Comparison of ENCODE assay signal across 8 cellular contexts in genomic region chr9:95505072-95505471, GRCh38. TPM values are rescaled to one million over a fixed set of nuclear protein-coding genes. Genes with fewer than 3 reads are reported as not detected.
DNase-seq lines count a peak whose midpoint lies in the region; ATAC-seq and TF ChIP-seq lines count a peak whose summit lies in the region.

No MANE protein-coding gene starts in this region.

- H3K27ac ChIP-seq in HUES6 (ENCODE audit: low read depth, low read length) (peak overlapping the region; percentile 50; the same call in 1 of the 2 replicates), mammary epithelial cell (ENCODE audit: insufficient read depth, low read depth, low read length) (no peak overlapping the region)

- CTCF ChIA-PET in mammary epithelial cell (lab: Charles Lee; ENCODE audit: low non-redundant PET), result no interaction called here

- no peaks in the 10 kb centered on the region for H4K20me1 ChIP-seq in mammary epithelial cell (ENCODE audit: insufficient read depth, low read length)

- intact Hi-C loops in mammary epithelial cell (cut with micrococcal nuclease), result loop anchor here (5.0 to 10.0 kb wide), 3 partner anchors 372 to 912 kb away; partner anchors contain the start of genes ERCC6L2 and ZNF367
- intact Hi-C loops in natural killer cell (cut with micrococcal nuclease), result loop anchor here (5.0 to 10.0 kb wide), 3 partner anchors 43 to 910 kb away; partner anchors contain the start of genes ERCC6L2 and ZNF367

- in situ Hi-C loops in mammary epithelial cell (cut with MboI; ENCODE audit: low sequenced_read_pairs in 2 of 2), result loop anchor here in 1 of 2 donors (25.0 kb wide), 2 partner anchors 193 to 382 kb away; partner anchors contain the start of genes ERCC6L2 and FANCC

- H3K36me3 ChIP-seq in HUES6 (ENCODE audit: control insufficient read depth, insufficient read depth, low read length) (peaks cover 21% of the 10 kb centered on the region; the same call in 1 of the 2 replicates), mammary epithelial cell (ENCODE audit: insufficient read depth, low read length) (no peaks in the 10 kb centered on the region)

- 51% methylated on average over 4 of the region's 4 CpGs for WGBS in mammary epithelial cell (ENCODE audit: low coverage, missing lambda C conversion rate)

- H3K9me3 ChIP-seq in HUES6 (ENCODE audit: control insufficient read depth, insufficient read depth, low read depth, low read length) (no peaks in the 10 kb centered on the region), mammary epithelial cell (replicated peaks; ENCODE audit: insufficient read depth, low read length) (no peaks in the 10 kb centered on the region)

- H3K27ac Mint-ChIP-seq in natural killer cell, result peak overlapping the region; percentile 56 to 88

- DNase-seq in AG10803 (ENCODE audit: low read depth) (no peak), mammary epithelial cell (no peak), natural killer cell (no peak), SIG-M5 (lab: John Stamatoyannopoulos, UW) (no peak), NCI-H1436 treated with DMSO at 0.1 percent for 48 hours (lab: John Stamatoyannopoulos, UW) (no peak), NCI-H1092 (lab: John Stamatoyannopoulos, UW) (no peak)
- DNase-seq in stimulated activated CD8-positive, alpha-beta memory T cell treated with anti-CD3 and anti-CD28 coated beads, Interleukin-4, amount 100 ng/mL, for 48 hours, result no peak

- peaks cover 3% of the 10 kb centered on the region for H3K79me2 ChIP-seq in mammary epithelial cell (ENCODE audit: insufficient read depth, low read length)

- H3K4me3 ChIP-seq in AG10803 (ENCODE audit: low read length) (peak overlapping the region; percentile 81), HUES6 (ENCODE audit: low read depth, low read length) (peak overlapping the region; percentile 97), mammary epithelial cell (replicated peaks in 1 of 3; ENCODE audit: insufficient read depth in 1 of 3, low read depth in 2 of 3, low read length in 3 of 3) (peak overlapping the region in 2 of 3 experiments; percentile 39 to 83)

- H3K9me3 Mint-ChIP-seq in natural killer cell, result no peaks in the 10 kb centered on the region

- H2AFZ ChIP-seq in mammary epithelial cell (ENCODE audit: low read depth, low read length), result no peak overlapping the region

- TF ChIP-seq CTCF in AG10803 (conservative IDR thresholded peaks at IDR 0.05; ENCODE audit: low read length) (no peak), mammary epithelial cell (conservative IDR thresholded peaks at IDR 0.05 in 1 of 2, IDR thresholded peaks at IDR 0.05 in 1 of 2; ENCODE audit: extremely low read depth in 1 of 2, insufficient read depth in 1 of 2, low read depth in 1 of 2, low read length in 2 of 2) (no peak), natural killer cell (IDR thresholded peaks at IDR 0.05) (no peak)

- H3K27me3 ChIP-seq in HUES6 (ENCODE audit: control insufficient read depth, insufficient read depth, low read length) (no peaks in the 10 kb centered on the region), mammary epithelial cell (ENCODE audit: insufficient read depth, low read length) (no peaks in the 10 kb centered on the region)

- peaks cover 15% of the 10 kb centered on the region for H3K4me1 ChIP-seq in HUES6 (ENCODE audit: control insufficient read depth, insufficient read depth, low read length)
- H3K4me1 ChIP-seq in mammary epithelial cell (ENCODE audit: insufficient read depth, low read length), result peaks cover 16% of the 10 kb centered on the region

- peak overlapping the region; percentile 88 for H3K4me3 Mint-ChIP-seq in natural killer cell

- no peaks in the 10 kb centered on the region for H3K36me3 Mint-ChIP-seq in natural killer cell

- no peak for ATAC-seq in natural killer cell

- no TSS peak for BruUV-seq in mammary epithelial cell (replicated peaks; lab: Mats Ljungman, UMichigan)

- peaks cover 0 to 18% of the 10 kb centered on the region in 2 donors for H3K27me3 Mint-ChIP-seq in natural killer cell (ENCODE audit: low read depth in 2 of 2)

- H3K4me2 ChIP-seq in mammary epithelial cell (ENCODE audit: insufficient read depth, low read depth, low read length), result peak overlapping the region; percentile 98

- dilution Hi-C loops in mammary epithelial cell (cut with HindIII; ENCODE audit: low sequenced_read_pairs), result no loop called here

- H3K4me1 Mint-ChIP-seq in natural killer cell, result peaks cover 57 to 66% of the 10 kb centered on the region in 2 donors

- H3K9ac ChIP-seq in HUES6 (ENCODE audit: low read length), result peak overlapping the region; percentile 41
- H3K9ac ChIP-seq in mammary epithelial cell (ENCODE audit: insufficient read depth, low read length), result peak overlapping the region; percentile 26

RNA-seq across cellular contexts. Expression of gene PTCH1, which starts 11.7 kb away (rescaled TPM):
- total RNA-seq in mammary epithelial cell (1 to 10 TPM; 5.0 to 7.0 TPM), natural killer cell (100 to 1,000 TPM in 1 of 3 donors, 10 to 100 TPM in 2; 60.9 to 127 (median 82.1) TPM)
- 1.7 TPM for polyA plus RNA-seq in mammary epithelial cell
- 9.3 TPM for polyA minus RNA-seq in mammary epithelial cell

Comparison
In these comparisons a context has a peak if more than half of its experiments do, and no peak if none do; other contexts are left out.
1. RNA of gene PTCH1, which starts 11.7 kb away (total RNA-seq): 60.9 to 127 TPM in natural killer cell; 5.0 to 7.0 TPM in mammary epithelial cell; every median in the first group is over 4 times any median in the second.
2. Peak in every context shown above with its lines, with median percentiles within 50 percentile points of each other: H3K4me3 ChIP-seq.